In the genomic region with DNA sequence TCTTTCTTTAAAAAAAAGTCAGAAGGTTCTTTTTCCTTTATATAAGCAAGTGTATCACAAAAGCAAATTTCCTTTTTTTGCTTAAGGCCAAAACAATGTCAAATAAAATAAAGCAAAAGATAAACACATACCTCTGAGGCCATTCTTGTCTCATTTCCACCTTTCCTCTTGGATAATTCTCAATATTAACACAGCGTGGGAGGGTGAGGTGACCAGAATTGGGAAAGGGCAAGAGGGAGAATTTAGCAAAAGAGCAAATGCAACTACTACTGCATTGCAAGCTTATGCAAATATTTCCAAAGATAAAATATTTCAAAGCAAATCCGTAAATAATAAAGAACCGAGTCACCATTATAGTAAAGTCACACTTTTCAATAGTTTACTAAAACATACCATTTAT, we compare ENCODE assay signal across 35 cellular contexts.
"Had no signal": no experiment of that assay in that cellular context is flagged by ENCODE, and none has a peak within 500 bp of the region (broad histone marks: within the 10 kb centered on the region; RNA-seq: fewer than 3 reads in every experiment).

No MANE protein-coding gene starts in this region.

- H3K27me3 ChIP-seq: MG63 had no signal

- H3K36me3 ChIP-seq: MG63 had no signal

- H3K9me3 ChIP-seq: MG63 had no signal

- H3K4me3 ChIP-seq: MG63 had no signal

- DNase-seq: Karpas-422, Kasumi-1, MG63, MM.1S, MV-4-11, NCI-H1048, NCI-H1092, NCI-H1092 treated with DMSO at 0.1 percent for 48 hours, NCI-H1105, NCI-H1105 treated with DMSO at 0.1 percent for 48 hours, NCI-H1417, NCI-H1417 treated with DMSO at 0.1 percent for 48 hours, NCI-H1436, NCI-H1436 treated with DMSO at 0.1 percent for 48 hours, NCI-H146, NCI-H1694, NCI-H1694 treated with DMSO at 0.1 percent for 48 hours, NCI-H187, NCI-H187 treated with DMSO at 0.1 percent for 48 hours, NCI-H1930, NCI-H2029, NCI-H2029 treated with DMSO at 0.1 percent for 48 hours, NCI-H2081, NCI-H2081 treated with DMSO at 0.1 percent for 48 hours, NCI-H2107, NCI-H2171, NCI-H2171 treated with DMSO at 0.1 percent for 48 hours, NCI-H2227 treated with DMSO at 0.1 percent for 48 hours, NCI-H226, NCI-H345, NCI-H446, NCI-H446 treated with DMSO at 0.1 percent for 48 hours, NCI-H510A, NCI-H510A treated with DMSO at 0.1 percent for 48 hours, NCI-H524 had no signal
